ENCODE assay signal across 7 cellular contexts in genomic region chr19:14023404-14024235, GRCh38. TPM values are rescaled to one million over a fixed set of nuclear protein-coding genes. Genes with fewer than 3 reads are reported as not detected.
DNase-seq lines count a peak whose midpoint lies in the region; ATAC-seq, FAIRE-seq and TF ChIP-seq lines count a peak whose summit lies in the region.
"Had no signal": no experiment of that assay in that cellular context is flagged by ENCODE, and none has a peak within 500 bp of the region (broad histone marks: within the 10 kb centered on the region; RNA-seq: fewer than 3 reads in every experiment).

No MANE protein-coding gene starts in this region.

- intact Hi-C loops in transverse colon (cut with DNase I; ENCODE audit: low total_unique reads): no loop called here

- no peaks in the 10 kb centered on the region for H3K27me3 ChIP-seq in transverse colon

- H3K4me3 ChIP-seq in transverse colon: no peak overlapping the region

- in situ Hi-C loops in transverse colon (cut with MboI; ENCODE audit: low pct_ligation_motif_present in 1 of 4, low pct_unique_long_range_greater_than_20kb in 1 of 4, low sequenced_read_pairs in 3 of 4): no loop called here

- H3K27ac ChIP-seq in transverse colon: peak overlapping the region; percentile 46 to 57 (median 48)

- TF ChIP-seq EP300 in transverse colon (IDR thresholded peaks at IDR 0.05; ENCODE audit: low read depth): no peak

- WGBS in transverse colon (ENCODE audit: low coverage in 1 of 2), 2 donors: 51 to 60% methylated on average over 9 of the region's 9 CpGs

- TF ChIP-seq CTCF in transverse colon (IDR thresholded peaks at IDR 0.05): peak; percentile 32 to 65 (median 53)

- peaks cover 0 to 8% (median 2%) of the 10 kb centered on the region in 4 donors for H3K4me1 ChIP-seq in transverse colon

- H3K36me3 ChIP-seq in transverse colon: no peaks in the 10 kb centered on the region

- FAIRE-seq in G401.6 (lab: Jason Lieb, UNC): peak; percentile 84

- ATAC-seq in esophagus mucosa: peak; percentile 72

- TF ChIP-seq POLR2A in transverse colon (IDR thresholded peaks at IDR 0.05): no peak

- peak; percentile 81 for DNase-seq in NCI-H82 (lab: John Stamatoyannopoulos, UW)
- DNase-seq in transverse colon: peak; percentile 73
- no peak for DNase-seq in NCI-H2196 (lab: John Stamatoyannopoulos, UW; ENCODE audit: unreplicated experiment)
- DNase-seq in effector CD4-positive, alpha-beta T cell: no peak

- no peaks in the 10 kb centered on the region for H3K9me3 ChIP-seq in transverse colon

RNA-seq across cellular contexts. Expression of gene RLN3, which starts 4.3 kb away (rescaled TPM):
- total RNA-seq in esophagus mucosa (not detected), transverse colon (not detected)
- total RNA-seq: subcutaneous adipose tissue had no signal

RNA-seq across cellular contexts. Expression of gene IL27RA, which starts 7.9 kb away (rescaled TPM):
- total RNA-seq in esophagus mucosa: 1.2 TPM
- total RNA-seq in transverse colon: 1 to 10 TPM in 3 of 4 donors, under 1 TPM in 1; 0.37 to 2.1 (median 1.5) TPM

RNA-seq across cellular contexts. Expression of gene RFX1, which starts 17.5 kb away (rescaled TPM):
- total RNA-seq in esophagus mucosa (8.3 TPM), transverse colon (1 to 10 TPM; 3.7 to 9.0 (median 8.1) TPM)

RNA-seq across cellular contexts. Expression of gene PALM3, which starts 38.3 kb away (rescaled TPM):
- total RNA-seq in esophagus mucosa (0.08 TPM), transverse colon (under 1 TPM in 2 of 4 donors, not detected in 2; 0.14 to 0.32 TPM)
- total RNA-seq: subcutaneous adipose tissue had no signal

RNA-seq across cellular contexts. Expression of gene MISP3, which starts 49.0 kb away (rescaled TPM):
- total RNA-seq in esophagus mucosa (3.4 TPM), transverse colon (100 to 1,000 TPM in 1 of 4 donors, 10 to 100 TPM in 3; 23.8 to 115 (median 35.8) TPM)

Comparison
In these comparisons a context has a peak if more than half of its experiments do, and no peak if none do; other contexts are left out.
1. DNase-seq: peak in NCI-H82 (single experiment) and transverse colon (single experiment); none in NCI-H2196 (single experiment) and effector CD4-positive, alpha-beta T cell (single experiment).